Comparison of ENCODE assay signal across 14 cellular contexts in the genomic region with DNA sequence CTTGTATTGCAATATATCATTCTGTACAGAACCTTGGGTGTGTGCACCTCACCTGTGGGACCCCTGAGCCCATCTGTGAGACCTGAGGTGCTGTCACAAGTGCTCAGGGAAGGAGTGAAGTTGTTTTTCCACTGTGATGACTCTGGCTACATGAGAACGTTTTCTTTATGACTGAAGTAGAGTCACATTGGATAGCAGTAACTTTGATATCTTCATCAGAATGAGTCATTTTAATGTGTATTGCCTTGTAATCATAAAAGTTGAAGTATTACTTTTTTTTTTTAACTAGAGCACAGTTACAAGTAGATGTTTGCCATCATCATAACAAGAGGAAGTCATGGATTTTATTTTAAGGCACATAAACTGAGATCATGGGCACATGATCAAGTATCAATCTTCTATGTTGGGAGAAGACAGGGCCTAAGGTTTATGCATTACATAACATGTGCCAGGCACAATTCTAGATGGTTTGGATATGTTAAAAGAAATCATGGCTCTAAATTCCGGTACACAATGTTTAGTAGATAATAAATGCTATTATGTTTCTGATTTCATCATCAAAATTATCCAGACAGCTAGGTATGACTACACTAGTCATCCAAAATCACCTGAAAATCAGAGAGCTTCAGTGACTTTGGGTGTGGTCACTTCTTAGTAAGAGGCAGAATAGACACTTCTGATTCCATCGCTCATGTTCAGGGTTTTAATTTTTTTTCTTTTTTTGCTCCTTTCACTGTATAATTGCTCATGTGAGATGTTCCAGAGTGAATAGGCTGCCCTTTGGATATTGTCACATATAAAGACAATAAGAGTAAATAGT.
DNase-seq lines count a peak whose midpoint lies in the region; ATAC-seq and TF ChIP-seq lines count a peak whose summit lies in the region.
"Had no signal": no experiment of that assay in that cellular context is flagged by ENCODE, and none has a peak within 500 bp of the region (broad histone marks: within the 10 kb centered on the region; RNA-seq: fewer than 3 reads in every experiment).

No MANE protein-coding gene starts in this region.

- no TSS peak for BruUV-seq in PC-9 (replicated peaks; lab: Mats Ljungman, UMichigan)

- TF ChIP-seq CTCF in omental fat pad (IDR thresholded peaks at IDR 0.05) (no peak), left ventricle myocardium inferior (IDR thresholded peaks at IDR 0.05; ENCODE audit: borderline replicate concordance) (no peak), PC-9 (conservative IDR thresholded peaks at IDR 0.05) (no peak)

- peak overlapping the region; percentile 79 to 96 (median 80) for H3K27ac Mint-ChIP-seq in CD4-positive, CD25-positive, alpha-beta regulatory T cell
- peak overlapping the region; percentile 88 for H3K27ac Mint-ChIP-seq in activated naive CD8-positive, alpha-beta T cell treated with anti-CD3 and anti-CD28 coated beads, Interleukin-2, amount 50 U/mL, for 24 hours

- no peaks in the 10 kb centered on the region for H3K36me3 Mint-ChIP-seq in CD4-positive, CD25-positive, alpha-beta regulatory T cell
- H3K36me3 Mint-ChIP-seq in activated naive CD8-positive, alpha-beta T cell treated with anti-CD3 and anti-CD28 coated beads, Interleukin-2, amount 50 U/mL, for 24 hours (ENCODE audit: low read depth), result no peaks in the 10 kb centered on the region
- H3K36me3 Mint-ChIP-seq: CD14-positive monocyte had no signal

- H2AFZ ChIP-seq in PC-9, result no peak overlapping the region

- H3K9me3 Mint-ChIP-seq in CD4-positive, CD25-positive, alpha-beta regulatory T cell, result no peaks in the 10 kb centered on the region
- peaks cover 4% of the 10 kb centered on the region for H3K9me3 Mint-ChIP-seq in activated naive CD8-positive, alpha-beta T cell treated with anti-CD3 and anti-CD28 coated beads, Interleukin-2, amount 50 U/mL, for 24 hours
- H3K9me3 Mint-ChIP-seq: neural crest cell had no signal

- no peaks in the 10 kb centered on the region for H3K27me3 Mint-ChIP-seq in CD4-positive, CD25-positive, alpha-beta regulatory T cell
- no peaks in the 10 kb centered on the region for H3K27me3 Mint-ChIP-seq in activated naive CD8-positive, alpha-beta T cell treated with anti-CD3 and anti-CD28 coated beads, Interleukin-2, amount 50 U/mL, for 24 hours

- H3K4me1 ChIP-seq in CD4-positive, CD25-positive, alpha-beta regulatory T cell (ENCODE audit: control insufficient read depth, insufficient read depth, low read length, poor library complexity, severe bottlenecking), result peaks cover 36% of the 10 kb centered on the region
- H3K4me1 ChIP-seq in left ventricle myocardium inferior, result no peaks in the 10 kb centered on the region
- peaks cover 10% of the 10 kb centered on the region for H3K4me1 ChIP-seq in PC-9 (replicated peaks; ENCODE audit: insufficient read depth)

- H3F3A ChIP-seq in PC-9 (ENCODE audit: insufficient read depth, low read depth), result no peaks in the 10 kb centered on the region

- H3K27me3 ChIP-seq in CD4-positive, CD25-positive, alpha-beta regulatory T cell (ENCODE audit: control insufficient read depth, insufficient read depth, low read length), result no peaks in the 10 kb centered on the region
- H3K27me3 ChIP-seq in left ventricle myocardium inferior (ENCODE audit: low read depth), result no peaks in the 10 kb centered on the region
- no peaks in the 10 kb centered on the region for H3K27me3 ChIP-seq in PC-9 (ENCODE audit: insufficient read depth, low read depth)
- H3K27me3 ChIP-seq: spleen had no signal

- POLR2A ChIA-PET in PC-9 (lab: Charles Lee; ENCODE audit: unreplicated experiment), result no interaction called here

- no peaks in the 10 kb centered on the region for H3K9me3 ChIP-seq in CD4-positive, CD25-positive, alpha-beta regulatory T cell (ENCODE audit: control insufficient read depth in 2 of 2, low read length in 2 of 2)
- no peaks in the 10 kb centered on the region for H3K9me3 ChIP-seq in left ventricle myocardium inferior (replicated peaks)
- H3K9me3 ChIP-seq in PC-9 (ENCODE audit: insufficient read depth, low read depth), result no peaks in the 10 kb centered on the region
- H3K9me3 ChIP-seq: spleen had no signal

- peak overlapping the region in 2 of 4 donors; percentile 7 to 39 for H3K4me3 Mint-ChIP-seq in CD4-positive, CD25-positive, alpha-beta regulatory T cell
- H3K4me3 Mint-ChIP-seq in activated naive CD8-positive, alpha-beta T cell treated with anti-CD3 and anti-CD28 coated beads, Interleukin-2, amount 50 U/mL, for 24 hours, result no peak overlapping the region
- H3K4me3 Mint-ChIP-seq: CD14-positive monocyte, neural crest cell had no signal

- no peaks in the 10 kb centered on the region for H3K79me2 ChIP-seq in PC-9 (ENCODE audit: low read depth)

- DNase-seq in CD4-positive, CD25-positive, alpha-beta regulatory T cell, result no peak
- DNase-seq in LoVo (ENCODE audit: low spot score), result peak; percentile 58
- DNase-seq in activated naive CD8-positive, alpha-beta T cell treated with anti-CD3 and anti-CD28 coated beads, Interleukin-2, amount 50 U/mL, for 24 hours, result no peak
- DNase-seq in omental fat pad (ENCODE audit: low spot score), result no peak
- DNase-seq in SHP77 (lab: John Stamatoyannopoulos, UW), result no peak
- DNase-seq in left ventricle myocardium inferior, result no peak
- no peak for DNase-seq in PC-9
- DNase-seq: activated gamma-delta T cell, NCI-H1092, NCI-H446 treated with DMSO at 0.1 percent for 48 hours, spleen had no signal

- intact Hi-C loops in left ventricle myocardium inferior (cut with micrococcal nuclease) (no loop called here), PC-9 (cut with micrococcal nuclease; ENCODE audit: unreplicated experiment) (no loop called here)

- H4K20me1 ChIP-seq in PC-9 (ENCODE audit: insufficient read depth), result no peaks in the 10 kb centered on the region

- CTCF ChIA-PET in PC-9 (lab: Charles Lee), result no interaction called here

- H3K27ac ChIP-seq in CD4-positive, CD25-positive, alpha-beta regulatory T cell (ENCODE audit: insufficient read depth, low read length, poor library complexity, severe bottlenecking), result peak overlapping the region; percentile 53
- H3K27ac ChIP-seq in left ventricle myocardium inferior (replicated peaks) (no peak overlapping the region), PC-9 (no peak overlapping the region)

- no peaks in the 10 kb centered on the region for H3K9me2 ChIP-seq in PC-9 (ENCODE audit: insufficient read depth)

- H3K4me1 Mint-ChIP-seq in CD4-positive, CD25-positive, alpha-beta regulatory T cell, result peaks cover 28 to 53% (median 41%) of the 10 kb centered on the region in 4 donors
- H3K4me1 Mint-ChIP-seq in activated naive CD8-positive, alpha-beta T cell treated with anti-CD3 and anti-CD28 coated beads, Interleukin-2, amount 50 U/mL, for 24 hours, result peaks cover 72% of the 10 kb centered on the region

- no peaks in the 10 kb centered on the region for H3K36me3 ChIP-seq in CD4-positive, CD25-positive, alpha-beta regulatory T cell (ENCODE audit: control insufficient read depth, insufficient read depth, low read length)
- no peaks in the 10 kb centered on the region for H3K36me3 ChIP-seq in left ventricle myocardium inferior
- H3K36me3 ChIP-seq in PC-9 (ENCODE audit: low read depth), result no peaks in the 10 kb centered on the region
- H3K36me3 ChIP-seq: spleen had no signal

- ATAC-seq in CD4-positive, CD25-positive, alpha-beta regulatory T cell (ENCODE audit: low read depth in 2 of 2), result peak; percentile 69 to 73
- ATAC-seq in activated naive CD8-positive, alpha-beta T cell treated with anti-CD3 and anti-CD28 coated beads, Interleukin-2, amount 50 U/mL, for 24 hours, result peak; percentile 82
- peak; percentile 33 for ATAC-seq in omental fat pad (ENCODE audit: low FRiP score)
- ATAC-seq in HG02610 (IDR thresholded peaks at IDR 0.05; ENCODE audit: unreplicated experiment), result no peak

- no peak overlapping the region for H3K4me3 ChIP-seq in CD4-positive, CD25-positive, alpha-beta regulatory T cell (ENCODE audit: low read depth, low read length)
- H3K4me3 ChIP-seq in left ventricle myocardium inferior (no peak overlapping the region), PC-9 (no peak overlapping the region)
- H3K4me3 ChIP-seq: spleen had no signal

- no peak overlapping the region for H3K4me2 ChIP-seq in PC-9
